In the genomic region with DNA sequence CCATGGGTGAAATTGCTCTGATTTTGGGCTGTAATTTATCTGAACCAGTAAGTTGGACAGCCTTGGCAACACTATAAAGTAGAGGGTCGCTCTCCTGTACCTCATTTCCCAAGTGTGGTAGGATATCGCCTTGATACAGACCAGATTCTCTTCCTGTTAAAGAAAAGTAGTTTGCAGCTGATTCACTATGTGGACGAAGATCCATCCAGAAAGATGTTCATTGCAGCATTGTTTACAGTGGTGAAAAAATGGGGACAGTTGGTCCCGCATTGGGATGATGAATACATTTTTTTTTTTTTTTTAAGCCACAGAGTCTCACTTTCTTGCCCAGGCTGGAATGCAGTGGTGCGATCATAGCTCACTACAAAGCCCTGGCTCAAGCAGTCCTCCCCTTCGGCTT, we compare ENCODE assay signal across 19 cellular contexts.
DNase-seq lines count a peak whose midpoint lies in the region; ATAC-seq and TF ChIP-seq lines count a peak whose summit lies in the region.
"Had no signal": no experiment of that assay in that cellular context is flagged by ENCODE, and none has a peak within 500 bp of the region (broad histone marks: within the 10 kb centered on the region; RNA-seq: fewer than 3 reads in every experiment).

No MANE protein-coding gene starts in this region.

- H3K4me1 ChIP-seq in heart left ventricle (peaks cover 0 to 74% (median 38%) of the 10 kb centered on the region in 12 donors), rectal smooth muscle tissue (ENCODE audit: control insufficient read depth, insufficient read depth, low read length) (peaks cover 54% of the 10 kb centered on the region), vagina (peaks cover 87% of the 10 kb centered on the region)

- H3K27ac ChIP-seq in heart left ventricle: peak overlapping the region in 9 of 12 donors; percentile 9 to 80 (median 57)
- H3K27ac ChIP-seq in rectal smooth muscle tissue (ENCODE audit: low read depth, low read length): peak overlapping the region; percentile 75
- H3K27ac ChIP-seq in vagina: peak overlapping the region; percentile 88

- ATAC-seq in heart left ventricle: no peak
- no peak for ATAC-seq in Right ventricle myocardium superior (ENCODE audit: poor library complexity)
- ATAC-seq: activated CD4-positive, alpha-beta T cell treated with anti-CD3 and anti-CD28 coated beads for 36 hours; stimulated activated naive CD8-positive, alpha-beta T cell treated with anti-CD3 and anti-CD28 coated beads, Interleukin-15, amount 100 ng/mL, for 72 hours; T-helper 17 cell had no signal

- no peak overlapping the region for H3K9ac ChIP-seq in rectal smooth muscle tissue (ENCODE audit: low read length)

- intact Hi-C loops in heart left ventricle (cut with DNase I) (no loop called here), Right ventricle myocardium superior (cut with DNase I) (no loop called here), vagina (cut with DNase I) (no loop called here)

- no peaks in the 10 kb centered on the region for H3K36me3 ChIP-seq in heart left ventricle
- H3K36me3 ChIP-seq in rectal smooth muscle tissue (ENCODE audit: control insufficient read depth, insufficient read depth, low read length): no peaks in the 10 kb centered on the region
- no peaks in the 10 kb centered on the region for H3K36me3 ChIP-seq in vagina

- no peaks in the 10 kb centered on the region for H3K27me3 ChIP-seq in heart left ventricle
- H3K27me3 ChIP-seq in rectal smooth muscle tissue (ENCODE audit: control insufficient read depth, insufficient read depth, low read length): no peaks in the 10 kb centered on the region
- no peaks in the 10 kb centered on the region for H3K27me3 ChIP-seq in vagina

- DNase-seq in heart left ventricle (no peak), Right ventricle myocardium superior (no peak), fibroblast of villous mesenchyme (ENCODE audit: low read depth) (peak; percentile 36), vagina (ENCODE audit: extremely low spot score in 2 of 2) (no peak), occipital lobe (lab: John Stamatoyannopoulos, UW) (no peak), NCI-H526 treated with DMSO at 0.1 percent for 48 hours (lab: John Stamatoyannopoulos, UW) (no peak), DMS153 treated with DMSO at 0.1 percent for 48 hours (lab: John Stamatoyannopoulos, UW; ENCODE audit: unreplicated experiment) (no peak)
- DNase-seq: ACHN; activated CD4-positive, alpha-beta T cell treated with anti-CD3 and anti-CD28 coated beads for 36 hours; CD4-positive, alpha-beta T cell; DMS79 treated with DMSO at 0.1 percent for 48 hours; glutamatergic neuron; Karpas-422; kidney; NCI-H1417 treated with DMSO at 0.1 percent for 48 hours; stimulated activated CD4-positive, alpha-beta T cell treated with anti-CD3 and anti-CD28 coated beads, Interleukin-15, amount 100 ng/mL, for 24 hours; stimulated activated naive CD8-positive, alpha-beta T cell treated with anti-CD3 and anti-CD28 coated beads, Interleukin-15, amount 100 ng/mL, for 72 hours; T-helper 17 cell had no signal

- 93 to 99% (median 96%) methylated on average over 6 of the region's 6 CpGs for whole genome bisulfite sequencing in heart left ventricle, 4 donors

- TF ChIP-seq POLR2A in heart left ventricle (IDR thresholded peaks at IDR 0.05) (no peak), vagina (IDR thresholded peaks at IDR 0.05) (no peak)

- H3K9me3 ChIP-seq in heart left ventricle: no peaks in the 10 kb centered on the region
- no peaks in the 10 kb centered on the region for H3K9me3 ChIP-seq in vagina

- TF ChIP-seq CTCF in heart left ventricle (IDR thresholded peaks at IDR 0.05): no peak
- no peak for TF ChIP-seq CTCF in fibroblast of villous mesenchyme (IDR thresholded peaks at IDR 0.05; ENCODE audit: insufficient read depth, low read depth, low read length)
- TF ChIP-seq CTCF in vagina (IDR thresholded peaks at IDR 0.05): no peak

- no peak overlapping the region for H3K4me3 ChIP-seq in heart left ventricle
- H3K4me3 ChIP-seq in fibroblast of villous mesenchyme (ENCODE audit: low read depth, low read length): no peak overlapping the region
- no peak overlapping the region for H3K4me3 ChIP-seq in rectal smooth muscle tissue (ENCODE audit: low read length)
- H3K4me3 ChIP-seq in vagina: no peak overlapping the region
